9 cellular contexts compared by ENCODE assay signal in genomic region chr10:84540617-84541288, GRCh38.
DNase-seq lines count a peak whose midpoint lies in the region; ATAC-seq and TF ChIP-seq lines count a peak whose summit lies in the region.
"Had no signal": no experiment of that assay in that cellular context is flagged by ENCODE, and none has a peak within 500 bp of the region (broad histone marks: within the 10 kb centered on the region; RNA-seq: fewer than 3 reads in every experiment).

No MANE protein-coding gene starts in this region.

- H3K9me3 ChIP-seq in cardiac muscle cell (ENCODE audit: low read depth) (no peaks in the 10 kb centered on the region), upper lobe of left lung (no peaks in the 10 kb centered on the region)

- peak overlapping the region; percentile 59 for H3K4me3 ChIP-seq in AG10803 (ENCODE audit: low read length)
- peak overlapping the region; percentile 10 for H3K4me3 ChIP-seq in cardiac muscle cell
- H3K4me3 ChIP-seq in upper lobe of left lung: peak overlapping the region in 3 of 4 donors; percentile 33 to 48 (median 48)

- H3K27ac ChIP-seq in cardiac muscle cell (no peak overlapping the region), upper lobe of left lung (no peak overlapping the region)

- no peak for TF ChIP-seq EP300 in upper lobe of left lung (IDR thresholded peaks at IDR 0.05)

- CTCF ChIA-PET in activated naive CD4-positive, alpha-beta T cell treated with anti-CD3 and anti-CD28 coated beads, Interleukin-2, amount 10 ng/mL, durations not matched to agents 7 days and 5 days (lab: Charles Lee): interaction anchor here (0.6 to 10.4 kb wide), 10 partner anchors 8 to 284 kb away, joined by 3 to 333 read pairs (median 6); no protein-coding TSS in a partner anchor

- no peaks in the 10 kb centered on the region for H3K9me3 Mint-ChIP-seq in activated naive CD4-positive, alpha-beta T cell treated with anti-CD3 and anti-CD28 coated beads, Interleukin-2, amount 10 ng/mL, durations not matched to agents 7 days and 5 days
- H3K9me3 Mint-ChIP-seq: IgD-negative memory B cell had no signal

- peaks cover 11% of the 10 kb centered on the region for H3K4me1 Mint-ChIP-seq in activated naive CD4-positive, alpha-beta T cell treated with anti-CD3 and anti-CD28 coated beads, Interleukin-2, amount 10 ng/mL, durations not matched to agents 7 days and 5 days

- H3K27me3 Mint-ChIP-seq in activated naive CD4-positive, alpha-beta T cell treated with anti-CD3 and anti-CD28 coated beads, Interleukin-2, amount 10 ng/mL, durations not matched to agents 7 days and 5 days: peaks cover 59% of the 10 kb centered on the region

- H3K27me3 ChIP-seq in cardiac muscle cell: peaks cover 10% of the 10 kb centered on the region
- H3K27me3 ChIP-seq in upper lobe of left lung: peaks cover 0 to 3% (median 0%) of the 10 kb centered on the region in 4 donors

- TF ChIP-seq POLR2A in upper lobe of left lung (IDR thresholded peaks at IDR 0.05): no peak

- H3K36me3 Mint-ChIP-seq in activated naive CD4-positive, alpha-beta T cell treated with anti-CD3 and anti-CD28 coated beads, Interleukin-2, amount 10 ng/mL, durations not matched to agents 7 days and 5 days: no peaks in the 10 kb centered on the region
- H3K36me3 Mint-ChIP-seq: IgD-negative memory B cell had no signal

- 0 to 8% methylated on average over 16 to 43 of the region's 51 CpGs for WGBS in upper lobe of left lung, 2 donors

- ATAC-seq in GM19023 (IDR thresholded peaks at IDR 0.05; ENCODE audit: unreplicated experiment): peak; percentile 88
- peak; percentile 82 for ATAC-seq in HG03159 (IDR thresholded peaks at IDR 0.05; ENCODE audit: unreplicated experiment)
- peak; percentile 64 to 90 for ATAC-seq in upper lobe of left lung (ENCODE audit: low FRiP score in 2 of 2)

- H3K4me1 ChIP-seq in cardiac muscle cell (ENCODE audit: low read depth): peaks cover 8% of the 10 kb centered on the region
- peaks cover 4 to 18% (median 7%) of the 10 kb centered on the region in 4 donors for H3K4me1 ChIP-seq in upper lobe of left lung

- intact Hi-C loops in posterior vena cava (cut with DNase I): loop anchor here (5.0 to 10.0 kb wide), 3 partner anchors 278 to 1834 kb away; no protein-coding TSS in a partner anchor

- TF ChIP-seq CTCF in AG10803 (conservative IDR thresholded peaks at IDR 0.05; ENCODE audit: low read length) (peak; percentile 77), cardiac muscle cell (IDR thresholded peaks at IDR 0.05; ENCODE audit: low read depth, low read length) (peak; percentile 86), upper lobe of left lung (IDR thresholded peaks at IDR 0.05) (peak; percentile 83 to 92 (median 84))

- DNase-seq in AG10803 (ENCODE audit: low read depth) (peak; percentile 50), RPMI7951 (ENCODE audit: low read depth) (peak; percentile 53), cardiac muscle cell (ENCODE audit: low read depth in 1 of 2, low spot score in 1 of 2) (peak; percentile 62 to 68), posterior vena cava (ENCODE audit: low spot score) (peak; percentile 91), upper lobe of left lung (peak; percentile 56 to 94)
- DNase-seq in activated naive CD4-positive, alpha-beta T cell treated with anti-CD3 and anti-CD28 coated beads, Interleukin-2, amount 10 ng/mL, durations not matched to agents 7 days and 5 days: peak; percentile 75

- peak overlapping the region; percentile 16 for H3K4me3 Mint-ChIP-seq in activated naive CD4-positive, alpha-beta T cell treated with anti-CD3 and anti-CD28 coated beads, Interleukin-2, amount 10 ng/mL, durations not matched to agents 7 days and 5 days

- no peak overlapping the region for H3K27ac Mint-ChIP-seq in activated naive CD4-positive, alpha-beta T cell treated with anti-CD3 and anti-CD28 coated beads, Interleukin-2, amount 10 ng/mL, durations not matched to agents 7 days and 5 days
- H3K27ac Mint-ChIP-seq: IgD-negative memory B cell had no signal

- H3K36me3 ChIP-seq in cardiac muscle cell (no peaks in the 10 kb centered on the region), upper lobe of left lung (no peaks in the 10 kb centered on the region)
